Comparison of ENCODE assay signal across 11 cellular contexts in genomic region chr2:242010567-242011513, GRCh38.
DNase-seq lines count a peak whose midpoint lies in the region; ATAC-seq, FAIRE-seq and TF ChIP-seq lines count a peak whose summit lies in the region.
"Had no signal": no experiment of that assay in that cellular context is flagged by ENCODE, and none has a peak within 500 bp of the region (broad histone marks: within the 10 kb centered on the region; RNA-seq: fewer than 3 reads in every experiment).

No MANE protein-coding gene starts in this region.

- 73% methylated on average over 5 of the region's 24 CpGs; no CpG with 5 or more reads in 1 of the 2 experiments for whole genome bisulfite sequencing in IMR-90 (ENCODE audit: extremely low coverage in 2 of 2, insufficient read length in 1 of 2), 2 experiments
- WGBS in HepG2 (ENCODE audit: low lambda C conversion rate) = 43% methylated on average over 24 of the region's 24 CpGs

- H4K20me1 ChIP-seq in IMR-90 (ENCODE audit: insufficient read depth, low read length) = no peaks in the 10 kb centered on the region
- no peaks in the 10 kb centered on the region for H4K20me1 ChIP-seq in HepG2 (ENCODE audit: insufficient read depth, low read length)

- POLR2A ChIA-PET in IMR-90 (lab: Charles Lee; ENCODE audit: unreplicated experiment) (no interaction called here), HepG2 (lab: Yijun Ruan, JAX) (no interaction called here)

- no peaks in the 10 kb centered on the region for H3K79me1 ChIP-seq in IMR-90 (ENCODE audit: low read depth in 1 of 2, low read length in 2 of 2)

- BruUV-seq in IMR-90 (replicated peaks; lab: Mats Ljungman, UMichigan) = no TSS peak
- BruUV-seq in HepG2 (replicated peaks; lab: Mats Ljungman, UMichigan) = no TSS peak

- H4K91ac ChIP-seq in IMR-90 (ENCODE audit: insufficient read depth, low read depth, low read length) = no peak overlapping the region

- H2AK5ac ChIP-seq in IMR-90 (ENCODE audit: low read depth, low read length) = no peak overlapping the region

- no peak for ATAC-seq in IMR-90 (ENCODE audit: low read depth)
- peak; percentile 52 for ATAC-seq in HepG2
- no peak for ATAC-seq in left colon
- no peak for ATAC-seq in gastrocnemius medialis

- H3K56ac ChIP-seq in IMR-90 (ENCODE audit: extremely low read depth, insufficient read depth, low read length) = no peak overlapping the region

- no peak for TF ChIP-seq EP300 in HepG2 (IDR thresholded peaks at IDR 0.05; ENCODE audit: low read depth in 2 of 2, low read length in 2 of 2)
- TF ChIP-seq EP300 in HepG2 (CRISPR knock-in tag; IDR thresholded peaks at IDR 0.05; ENCODE audit: borderline replicate concordance) = no peak

- H3K9me3 ChIP-seq in IMR-90 (ENCODE audit: control insufficient read depth, insufficient read depth, low read length) (no peaks in the 10 kb centered on the region), HepG2 (ENCODE audit: low read length) (no peaks in the 10 kb centered on the region), gastrocnemius medialis (no peaks in the 10 kb centered on the region)
- H3K9me3 ChIP-seq: thyroid gland had no signal

- TF ChIP-seq RAD21 in IMR-90 (IDR thresholded peaks at IDR 0.05; ENCODE audit: low read length) = no peak
- no peak for TF ChIP-seq RAD21 in HepG2 (CRISPR knock-in tag; IDR thresholded peaks at IDR 0.05)

- H3K79me2 ChIP-seq in HepG2 (ENCODE audit: insufficient read depth, low read length) = no peaks in the 10 kb centered on the region

- H3K27me3 ChIP-seq in IMR-90 (ENCODE audit: control insufficient read depth, insufficient read depth, low read length) (peaks cover 14% of the 10 kb centered on the region), HepG2 (ENCODE audit: control insufficient read depth in 1 of 2, insufficient read depth in 2 of 2, low read length in 2 of 2) (peaks cover 2 to 25% of the 10 kb centered on the region in 2 experiments; a peak in 4 of 5 replicates), gastrocnemius medialis (no peaks in the 10 kb centered on the region)
- H3K27me3 ChIP-seq: thyroid gland had no signal

- H3K4me3 ChIP-seq in AG10803 (ENCODE audit: low read length) = no peak overlapping the region
- no peak overlapping the region for H3K4me3 ChIP-seq in IMR-90 (ENCODE audit: insufficient read depth, low read depth, low read length)
- no peak overlapping the region for H3K4me3 ChIP-seq in HepG2 (replicated peaks in 1 of 3; ENCODE audit: insufficient read depth in 1 of 3, low read depth in 2 of 3, low read length in 3 of 3)
- no peak overlapping the region for H3K4me3 ChIP-seq in gastrocnemius medialis
- H3K4me3 ChIP-seq: thyroid gland had no signal

- H3K4ac ChIP-seq in IMR-90 (ENCODE audit: low read depth, low read length) = no peak overlapping the region

- H3K4me1 ChIP-seq in IMR-90 (ENCODE audit: control insufficient read depth, insufficient read depth, low read length) (no peaks in the 10 kb centered on the region), HepG2 (ENCODE audit: insufficient read depth, low read length) (no peaks in the 10 kb centered on the region), gastrocnemius medialis (no peaks in the 10 kb centered on the region)
- H3K4me1 ChIP-seq: thyroid gland had no signal

- intact Hi-C loops in IMR-90 (cut with micrococcal nuclease) (no loop called here), HepG2 (cut with micrococcal nuclease; ENCODE audit: unreplicated experiment) (no loop called here), left colon (cut with DNase I, micrococcal nuclease) (no loop called here), gastrocnemius medialis (cut with DNase I; ENCODE audit: low total_unique reads) (no loop called here)

- H3K18ac ChIP-seq in IMR-90 (ENCODE audit: low read depth, low read length) = no peak overlapping the region

- no peak overlapping the region for H3K4me2 ChIP-seq in IMR-90 (ENCODE audit: low read depth, low read length)
- H3K4me2 ChIP-seq in HepG2 (ENCODE audit: low read depth, low read length) = no peak overlapping the region

- no peak overlapping the region for H3K9ac ChIP-seq in IMR-90 (ENCODE audit: low read depth, low read length)
- H3K9ac ChIP-seq in HepG2 (ENCODE audit: insufficient read depth, low read depth, low read length) = no peak overlapping the region

- CTCF ChIA-PET in IMR-90 (lab: Yijun Ruan, JAX) = no interaction called here
- CTCF ChIA-PET in HepG2 (lab: Yijun Ruan, JAX; ENCODE audit: low intra/inter-chr PET ratio, low total read pairs) = no interaction called here

- H3K27ac ChIP-seq in IMR-90 (ENCODE audit: insufficient read depth, low read length) (no peak overlapping the region), HepG2 (ENCODE audit: extremely low read length, insufficient read depth, low read length) (no peak overlapping the region), gastrocnemius medialis (no peak overlapping the region)
- H3K27ac ChIP-seq: thyroid gland had no signal

- H2BK120ac ChIP-seq in IMR-90 (ENCODE audit: low read depth, low read length) = no peak overlapping the region

- H2BK5ac ChIP-seq in IMR-90 (ENCODE audit: low read depth, low read length, poor library complexity, severe bottlenecking) = no peak overlapping the region

- TF ChIP-seq POLR2A in IMR-90 (IDR thresholded peaks at IDR 0.05; ENCODE audit: low read depth, low read length) = no peak
- no peak for TF ChIP-seq POLR2A in HepG2 (IDR thresholded peaks at IDR 0.05; ENCODE audit: insufficient read depth in 1 of 2, low read depth in 2 of 2, low read length in 2 of 2)
- no peak for TF ChIP-seq POLR2A in gastrocnemius medialis (IDR thresholded peaks at IDR 0.05)

- no peak for FAIRE-seq in HepG2 (lab: Jason Lieb, UNC)
- FAIRE-seq: GM12891 had no signal

- H2BK20ac ChIP-seq in IMR-90 (ENCODE audit: low read depth, low read length) = no peak overlapping the region

- in situ Hi-C loops in IMR-90 (cut with MboI; ENCODE audit: low sequenced_read_pairs) (no loop called here), HepG2 (cut with HindIII; ENCODE audit: extremely low pct_ligation_motif_present, low pct_unique_long_range_greater_than_20kb) (no loop called here), gastrocnemius medialis (cut with MboI; ENCODE audit: low sequenced_read_pairs in 4 of 4) (no loop called here)

- H2AFZ ChIP-seq in IMR-90 (replicated peaks; ENCODE audit: low read length, poor library complexity) (no peak overlapping the region), HepG2 (ENCODE audit: low read length) (no peak overlapping the region)

- no peak overlapping the region for H4K8ac ChIP-seq in IMR-90 (ENCODE audit: low read depth in 2 of 2, low read length in 2 of 2)

- H3K23ac ChIP-seq in IMR-90 (ENCODE audit: low read depth, low read length) = no peak overlapping the region

- no peak overlapping the region for H2BK15ac ChIP-seq in IMR-90 (ENCODE audit: low read depth, low read length)

- H3K9me1 ChIP-seq in IMR-90 (ENCODE audit: insufficient read depth, low read length) = no peaks in the 10 kb centered on the region; the same call in 1 of the 2 replicates

- DNase-seq in AG10803 (ENCODE audit: low read depth) (peak; percentile 9), IMR-90 (peak; percentile 1), HepG2 (ENCODE audit: low spot score) (no peak), left colon (no peak), NCI-H2196 (lab: John Stamatoyannopoulos, UW; ENCODE audit: unreplicated experiment) (no peak), gastrocnemius medialis (no peak), superior temporal gyrus (ENCODE audit: extremely low spot score) (no peak)
- DNase-seq in activated T-cell treated with anti-CD3 and anti-CD28 coated beads, Interleukin-2, amount 50 U/mL, for 48 hours = peak; percentile 40 to 50
- DNase-seq: effector CD8-positive, alpha-beta T cell; thyroid gland had no signal

- H4K5ac ChIP-seq in IMR-90 (ENCODE audit: low read depth, low read length) = no peak overlapping the region

- H3K36me3 ChIP-seq in IMR-90 (ENCODE audit: control insufficient read depth, insufficient read depth, low read length) (no peaks in the 10 kb centered on the region), HepG2 (replicated peaks in 1 of 2; ENCODE audit: control insufficient read depth in 1 of 2, insufficient read depth in 2 of 2, low read length in 2 of 2) (no peaks in the 10 kb centered on the region), gastrocnemius medialis (no peaks in the 10 kb centered on the region)
- H3K36me3 ChIP-seq: thyroid gland had no signal

- no peak overlapping the region for H2AK9ac ChIP-seq in IMR-90 (replicated peaks; ENCODE audit: low read depth, low read length, poor library complexity)

- no peak for TF ChIP-seq CTCF in AG10803 (conservative IDR thresholded peaks at IDR 0.05; ENCODE audit: low read length)
- no peak for TF ChIP-seq CTCF in IMR-90 (conservative IDR thresholded peaks at IDR 0.05; ENCODE audit: low read depth, low read length)
- TF ChIP-seq CTCF in HepG2 (CRISPR knock-in tag; IDR thresholded peaks at IDR 0.05) = no peak
- TF ChIP-seq CTCF in gastrocnemius medialis (IDR thresholded peaks at IDR 0.05 in 4 of 5, conservative IDR thresholded peaks at IDR 0.05 in 1 of 5) = no peak

- no peak overlapping the region for H3K14ac ChIP-seq in IMR-90 (replicated peaks; ENCODE audit: low read depth, low read length)

- dilution Hi-C loops in IMR-90 (cut with HindIII; ENCODE audit: low sequenced_read_pairs, unreplicated experiment) = no loop called here

TF ChIP-seq in IMR-90, 13 proteins besides CTCF, POLR2A, EP300 and RAD21 (continues in another document):
- TF ChIP-seq FOS (IDR thresholded peaks at IDR 0.05; ENCODE audit: low read depth, low read length) (no peak), SMC3 (IDR thresholded peaks at IDR 0.05; ENCODE audit: low read depth, low read length) (no peak), CEBPB (IDR thresholded peaks at IDR 0.05; ENCODE audit: low read depth, low read length) (no peak), MAZ (IDR thresholded peaks at IDR 0.05; ENCODE audit: borderline replicate concordance, low read depth, low read length) (no peak), RCOR1 (IDR thresholded peaks at IDR 0.05; ENCODE audit: insufficient replicate concordance, low read length) (no peak), RFX5 (IDR thresholded peaks at IDR 0.05; ENCODE audit: low read depth, low read length) (no peak), CHD1 (IDR thresholded peaks at IDR 0.05; ENCODE audit: low read depth, low read length) (no peak), MXI1 (IDR thresholded peaks at IDR 0.05; ENCODE audit: borderline replicate concordance, low read depth, low read length) (no peak)

TF ChIP-seq in HepG2, 621 proteins besides CTCF, POLR2A, EP300 and RAD21:
- TF ChIP-seq ZKSCAN1 (IDR thresholded peaks at IDR 0.05; ENCODE audit: low read length) = peak; percentile 93
- no peak for TF ChIP-seq KDM6A (CRISPR knock-in tag; IDR thresholded peaks at IDR 0.05; ENCODE audit: low read depth)
- TF ChIP-seq NFIB (CRISPR knock-in tag; IDR thresholded peaks at IDR 0.05; ENCODE audit: borderline replicate concordance) = no peak
- peak; percentile 22; the same call in 1 of the 2 replicates for TF ChIP-seq CREB1 (IDR thresholded peaks at IDR 0.05)
- no peak for TF ChIP-seq CREB1 (CRISPR knock-in tag; IDR thresholded peaks at IDR 0.05)

Comparison
In these comparisons a context has a peak if more than half of its experiments do, and no peak if none do; other contexts are left out.
1. DNase-seq: peak in AG10803 (single experiment), IMR-90 (single experiment) and activated T-cell treated with anti-CD3 and anti-CD28 coated beads, Interleukin-2, amount 50 U/mL, for 48 hours (2 of 2); none in HepG2 (single experiment), left colon (0 of 2), NCI-H2196 (single experiment), gastrocnemius medialis (0 of 2) and superior temporal gyrus (single experiment).